ENCODE assay signal across 25 cellular contexts in the genomic region with DNA sequence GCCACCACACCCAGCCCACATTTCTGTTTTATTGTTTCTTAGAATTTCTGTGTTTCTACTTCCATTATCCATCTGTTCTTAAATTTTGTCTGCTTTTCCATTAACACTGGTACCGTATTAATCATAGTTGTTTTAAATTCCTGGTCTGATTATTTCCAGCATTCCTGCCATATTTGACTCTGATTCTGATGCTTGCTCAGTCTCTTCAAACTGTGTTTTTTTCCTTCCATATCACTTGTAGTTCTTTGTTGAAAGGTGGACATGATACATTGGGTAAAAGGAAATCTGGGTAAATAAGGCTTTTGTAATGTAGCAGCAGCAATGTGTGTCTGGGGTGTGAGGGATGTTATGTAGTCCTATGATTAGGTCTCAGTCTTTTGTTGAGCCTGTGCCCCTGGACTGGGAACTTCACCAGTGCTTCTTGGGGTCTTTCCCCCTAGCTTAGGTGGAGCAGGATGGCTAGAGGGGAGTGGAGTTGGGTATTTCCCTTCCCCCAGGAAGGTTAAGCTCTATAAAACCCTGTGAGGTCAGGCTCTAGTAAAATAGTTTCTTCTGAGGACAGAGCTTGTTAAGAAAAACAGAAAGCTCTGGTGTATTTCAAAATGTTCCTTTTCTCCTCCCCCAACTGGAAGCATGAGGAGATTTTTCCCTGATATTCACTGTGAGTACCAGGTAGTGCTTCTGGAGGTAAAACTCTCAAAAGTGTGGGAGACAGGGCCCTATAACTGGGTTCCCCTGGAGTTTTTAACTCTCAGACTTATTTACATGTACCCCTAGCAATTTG. TPM values are rescaled to one million over a fixed set of nuclear protein-coding genes. Genes with fewer than 3 reads are reported as not detected.
DNase-seq lines count a peak whose midpoint lies in the region; ATAC-seq and TF ChIP-seq lines count a peak whose summit lies in the region.
"Had no signal": no experiment of that assay in that cellular context is flagged by ENCODE, and none has a peak within 500 bp of the region (broad histone marks: within the 10 kb centered on the region; RNA-seq: fewer than 3 reads in every experiment).

No MANE protein-coding gene starts in this region.

- H3K79me2 ChIP-seq in MM.1S (ENCODE audit: low read length) = no peaks in the 10 kb centered on the region

- peak overlapping the region; percentile 23 for H3K27ac ChIP-seq in cardiac muscle cell
- no peak overlapping the region for H3K27ac ChIP-seq in heart right ventricle
- H3K27ac ChIP-seq in muscle layer of colon (ENCODE audit: low read depth, low read length) = peak overlapping the region; percentile 66
- peak overlapping the region in 3 of 5 donors; percentile 23 to 64 (median 27) for H3K27ac ChIP-seq in stomach
- H3K27ac ChIP-seq in foreskin keratinocyte = no peak overlapping the region
- H3K27ac ChIP-seq in MM.1S (ENCODE audit: low read length) = no peak overlapping the region
- H3K27ac ChIP-seq: BLaER1 treated with 17β-estradiol and CSF1 and Interleukin-3, amounts not matched to agents 10 nM and 100 nM; Peyer's patch; SJSA1 had no signal

- no peaks in the 10 kb centered on the region for H3K9me2 ChIP-seq in MM.1S (replicated peaks; ENCODE audit: insufficient read depth, low read length)

- WGBS in heart right ventricle, 2 donors = 95 to 96% methylated on average over 1 of the region's 1 CpG
- WGBS in stomach, 5 donors = 91 to 98% (median 95%) methylated on average over 1 of the region's 1 CpG

- no peak overlapping the region for H3K9ac ChIP-seq in muscle layer of colon (ENCODE audit: low read length)
- no peak overlapping the region for H3K9ac ChIP-seq in MM.1S (ENCODE audit: low read length)
- H3K9ac ChIP-seq: BLaER1 treated with 17β-estradiol and CSF1 and Interleukin-3, amounts not matched to agents 10 nM and 100 nM had no signal

- intact Hi-C loops in heart right ventricle (cut with DNase I) (no loop called here), stomach (cut with DNase I; ENCODE audit: low total_unique reads) (no loop called here)

- H3K9me3 ChIP-seq in cardiac muscle cell (ENCODE audit: low read depth) (no peaks in the 10 kb centered on the region), heart right ventricle (peaks cover 0 to 15% (median 3%) of the 10 kb centered on the region in 11 donors), muscle layer of colon (ENCODE audit: low read length) (no peaks in the 10 kb centered on the region), stomach (peaks cover 0 to 8% (median 0%) of the 10 kb centered on the region in 4 donors), MM.1S (replicated peaks; ENCODE audit: insufficient read depth, low read length) (no peaks in the 10 kb centered on the region)
- H3K9me3 ChIP-seq: Caco-2, Peyer's patch, SJSA1 had no signal

- no peak for ATAC-seq in heart right ventricle
- ATAC-seq in GM21423 (IDR thresholded peaks at IDR 0.05; ENCODE audit: unreplicated experiment) = no peak
- no peak for ATAC-seq in foreskin keratinocyte
- ATAC-seq: HCT116, Right ventricle myocardium inferior had no signal

- H3K4me2 ChIP-seq in MM.1S (ENCODE audit: low read depth, low read length) = no peak overlapping the region
- H3K4me2 ChIP-seq: BLaER1 treated with 17β-estradiol and CSF1 and Interleukin-3, amounts not matched to agents 10 nM and 100 nM had no signal

- POLR2A ChIA-PET in HEK293T (lab: Yijun Ruan, JAX) = no interaction called here

- H3K36me3 ChIP-seq in cardiac muscle cell = no peaks in the 10 kb centered on the region
- H3K36me3 ChIP-seq in heart right ventricle = peaks cover 0 to 65% (median 20%) of the 10 kb centered on the region in 9 donors
- peaks cover 14% of the 10 kb centered on the region for H3K36me3 ChIP-seq in muscle layer of colon (ENCODE audit: insufficient read depth, low read length)
- H3K36me3 ChIP-seq in stomach = peaks cover 7 to 47% (median 33%) of the 10 kb centered on the region in 4 donors
- no peaks in the 10 kb centered on the region for H3K36me3 ChIP-seq in MM.1S (replicated peaks; ENCODE audit: insufficient read depth, low read length)
- H3K36me3 ChIP-seq: SJSA1 had no signal

- H3K27me3 ChIP-seq in cardiac muscle cell = no peaks in the 10 kb centered on the region
- no peaks in the 10 kb centered on the region for H3K27me3 ChIP-seq in heart right ventricle
- H3K27me3 ChIP-seq in muscle layer of colon (ENCODE audit: control insufficient read depth in 1 of 2, insufficient read depth in 2 of 2, low read length in 2 of 2) = no peaks in the 10 kb centered on the region
- no peaks in the 10 kb centered on the region for H3K27me3 ChIP-seq in stomach
- H3K27me3 ChIP-seq in foreskin keratinocyte = no peaks in the 10 kb centered on the region
- no peaks in the 10 kb centered on the region for H3K27me3 ChIP-seq in MM.1S (replicated peaks; ENCODE audit: insufficient read depth, low read length)
- H3K27me3 ChIP-seq: BLaER1 treated with 17β-estradiol and CSF1 and Interleukin-3, amounts not matched to agents 10 nM and 100 nM; Peyer's patch; SJSA1 had no signal

- TF ChIP-seq EP300 in stomach (IDR thresholded peaks at IDR 0.05) = no peak

- CTCF ChIA-PET in HEK293T (lab: Yijun Ruan, JAX) = no interaction called here

- H3F3A ChIP-seq in MM.1S (ENCODE audit: insufficient read depth, low read length) = no peaks in the 10 kb centered on the region

- DNase-seq in cardiac muscle cell (ENCODE audit: low read depth in 1 of 2, low spot score in 1 of 2) (no peak), heart right ventricle (no peak), stomach (no peak), foreskin keratinocyte (no peak), HEK293T (ENCODE audit: extremely low spot score) (no peak), MM.1S (no peak)
- DNase-seq: 8988T; Caco-2; CD4-positive, alpha-beta memory T cell; DMS 273 treated with DMSO at 0.1 percent for 48 hours; DMS79 treated with DMSO at 0.1 percent for 48 hours; GOT3; Karpas-422; NCI-H1694; NCI-H2081; NCI-H2171 treated with DMSO at 0.1 percent for 48 hours; NCI-H524 treated with DMSO at 0.1 percent for 48 hours; NCI-H82; Peyer's patch had no signal

- TF ChIP-seq CTCF in cardiac muscle cell (IDR thresholded peaks at IDR 0.05; ENCODE audit: low read depth, low read length) = no peak
- TF ChIP-seq CTCF in heart right ventricle (IDR thresholded peaks at IDR 0.05) = no peak
- TF ChIP-seq CTCF in stomach (IDR thresholded peaks at IDR 0.05) = no peak
- TF ChIP-seq CTCF in foreskin keratinocyte (conservative IDR thresholded peaks at IDR 0.05) = no peak
- TF ChIP-seq CTCF in MM.1S (IDR thresholded peaks at IDR 0.05; ENCODE audit: low read length) = no peak

- no peak overlapping the region for H2AFZ ChIP-seq in MM.1S (ENCODE audit: low read length)

- TF ChIP-seq POLR2A in stomach (IDR thresholded peaks at IDR 0.05) = no peak

- no peaks in the 10 kb centered on the region for H4K20me1 ChIP-seq in MM.1S (ENCODE audit: insufficient read depth, low read length)
- H4K20me1 ChIP-seq: BLaER1 treated with 17β-estradiol and CSF1 and Interleukin-3, amounts not matched to agents 10 nM and 100 nM had no signal

- H3K4me1 ChIP-seq in cardiac muscle cell (ENCODE audit: low read depth) (no peaks in the 10 kb centered on the region), heart right ventricle (no peaks in the 10 kb centered on the region), muscle layer of colon (ENCODE audit: insufficient read depth, low read length) (peaks cover 14% of the 10 kb centered on the region), stomach (peaks cover 0 to 10% (median 0%) of the 10 kb centered on the region in 4 donors), foreskin keratinocyte (no peaks in the 10 kb centered on the region), MM.1S (ENCODE audit: low read length) (no peaks in the 10 kb centered on the region)
- H3K4me1 ChIP-seq: BLaER1 treated with 17β-estradiol and CSF1 and Interleukin-3, amounts not matched to agents 10 nM and 100 nM; Caco-2; Peyer's patch; SJSA1 had no signal

- no peak overlapping the region for H3K4me3 ChIP-seq in cardiac muscle cell
- H3K4me3 ChIP-seq in heart right ventricle = no peak overlapping the region
- peak overlapping the region in 1 of 2 donors; percentile 19 for H3K4me3 ChIP-seq in muscle layer of colon (ENCODE audit: low read depth in 1 of 2, low read length in 2 of 2)
- H3K4me3 ChIP-seq in stomach = no peak overlapping the region
- no peak overlapping the region for H3K4me3 ChIP-seq in MM.1S (ENCODE audit: low read length)
- H3K4me3 ChIP-seq: BLaER1 treated with 17β-estradiol and CSF1 and Interleukin-3, amounts not matched to agents 10 nM and 100 nM; Peyer's patch; SJSA1 had no signal

TF ChIP-seq in HEK293T, 16 proteins besides CTCF, POLR2A, EP300 and RAD21:
- TF ChIP-seq NFRKB (IDR thresholded peaks at IDR 0.05) (no peak), HDGF (IDR thresholded peaks at IDR 0.05; ENCODE audit: borderline replicate concordance) (no peak), FOXM1 (IDR thresholded peaks at IDR 0.05; ENCODE audit: borderline replicate concordance) (no peak)

RNA-seq across cellular contexts. Expression of a gene that starts 10.1 kb away (rescaled TPM):
- total RNA-seq in cardiac muscle cell (61.4 and 75.7 TPM in 2 replicates), heart right ventricle (100 to 1,000 TPM; 164 to 203 (median 181) TPM), stomach (10 to 100 TPM in 2 of 5 donors, 1 to 10 TPM in 3; 4.6 to 34.8 (median 9.6) TPM), foreskin keratinocyte (not detected in 2 replicates)
- polyA plus RNA-seq in cardiac muscle cell (168 and 219 TPM in 2 replicates), heart right ventricle (10 to 100 TPM; 83.7 to 89.1 TPM), stomach (10 to 100 TPM in 2 of 3 donors, 1 to 10 TPM in 1; 4.9 to 13.0 (median 12.8) TPM), foreskin keratinocyte (not detected in 2 replicates)
- total RNA-seq: SJSA1 had no signal

Comparison
In these comparisons a context has a peak if more than half of its experiments do, and no peak if none do; other contexts are left out.
1. H3K27ac ChIP-seq: peak in cardiac muscle cell (single experiment), muscle layer of colon (single experiment) and stomach (3 of 5); none in heart right ventricle (0 of 10), foreskin keratinocyte (single experiment) and MM.1S (single experiment).